1 cellular context compared by ENCODE assay signal in the genomic region with DNA sequence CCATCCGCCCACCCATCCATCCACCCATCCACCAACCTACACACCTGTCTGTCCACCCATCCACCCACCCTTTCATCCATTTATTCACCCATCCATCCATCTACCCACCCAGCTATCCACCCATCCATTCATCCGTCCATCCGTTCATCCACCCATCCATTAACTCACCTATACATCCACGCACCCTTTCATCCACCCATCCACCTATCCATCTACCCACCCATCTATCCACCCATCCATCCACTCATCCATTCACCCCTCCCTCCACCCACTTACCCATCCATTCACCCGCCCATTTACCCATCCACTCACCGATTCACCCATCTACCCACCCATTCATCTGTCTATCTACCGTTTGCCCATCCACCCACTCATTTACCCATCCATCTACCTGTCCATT.
TF ChIP-seq lines count a peak whose summit lies in the region.

No MANE protein-coding gene starts in this region.

TF ChIP-seq in IMR-90, 13 proteins besides CTCF, POLR2A, EP300 and RAD21:
- TF ChIP-seq NFE2L2 (IDR thresholded peaks at IDR 0.05; ENCODE audit: low read depth, low read length) (no peak), RCOR1 (IDR thresholded peaks at IDR 0.05; ENCODE audit: insufficient replicate concordance, low read length) (no peak), SMC3 (IDR thresholded peaks at IDR 0.05; ENCODE audit: low read depth, low read length) (no peak), CHD1 (IDR thresholded peaks at IDR 0.05; ENCODE audit: low read depth, low read length) (no peak), MAZ (IDR thresholded peaks at IDR 0.05; ENCODE audit: borderline replicate concordance, low read depth, low read length) (no peak)
